Comparison of ENCODE assay signal across 1 cellular context in the genomic region with DNA sequence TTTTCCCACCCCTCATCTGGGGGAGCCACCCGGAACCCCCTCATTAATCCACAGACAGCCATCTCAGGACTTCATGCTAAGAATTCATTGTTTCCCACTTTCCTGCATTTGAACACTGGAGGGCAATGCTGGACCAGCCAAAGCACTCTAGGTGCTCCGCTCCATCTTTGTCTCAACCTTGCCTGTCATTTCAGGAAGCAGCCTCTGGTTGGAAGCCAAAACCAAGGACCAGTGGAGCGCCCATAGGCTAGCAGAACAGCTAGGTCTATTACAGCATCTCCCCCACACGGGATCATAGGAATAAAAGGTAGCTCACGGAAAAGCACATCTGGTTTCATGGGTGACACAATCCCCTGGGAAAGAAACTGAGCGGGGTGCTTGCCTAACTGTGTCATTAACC.
TF ChIP-seq lines count a peak whose summit lies in the region.

No MANE protein-coding gene starts in this region.

TF ChIP-seq in HCT116, 20 proteins besides CTCF, POLR2A, EP300 and RAD21 (continued from another document):
- TF ChIP-seq, protein P1, sequence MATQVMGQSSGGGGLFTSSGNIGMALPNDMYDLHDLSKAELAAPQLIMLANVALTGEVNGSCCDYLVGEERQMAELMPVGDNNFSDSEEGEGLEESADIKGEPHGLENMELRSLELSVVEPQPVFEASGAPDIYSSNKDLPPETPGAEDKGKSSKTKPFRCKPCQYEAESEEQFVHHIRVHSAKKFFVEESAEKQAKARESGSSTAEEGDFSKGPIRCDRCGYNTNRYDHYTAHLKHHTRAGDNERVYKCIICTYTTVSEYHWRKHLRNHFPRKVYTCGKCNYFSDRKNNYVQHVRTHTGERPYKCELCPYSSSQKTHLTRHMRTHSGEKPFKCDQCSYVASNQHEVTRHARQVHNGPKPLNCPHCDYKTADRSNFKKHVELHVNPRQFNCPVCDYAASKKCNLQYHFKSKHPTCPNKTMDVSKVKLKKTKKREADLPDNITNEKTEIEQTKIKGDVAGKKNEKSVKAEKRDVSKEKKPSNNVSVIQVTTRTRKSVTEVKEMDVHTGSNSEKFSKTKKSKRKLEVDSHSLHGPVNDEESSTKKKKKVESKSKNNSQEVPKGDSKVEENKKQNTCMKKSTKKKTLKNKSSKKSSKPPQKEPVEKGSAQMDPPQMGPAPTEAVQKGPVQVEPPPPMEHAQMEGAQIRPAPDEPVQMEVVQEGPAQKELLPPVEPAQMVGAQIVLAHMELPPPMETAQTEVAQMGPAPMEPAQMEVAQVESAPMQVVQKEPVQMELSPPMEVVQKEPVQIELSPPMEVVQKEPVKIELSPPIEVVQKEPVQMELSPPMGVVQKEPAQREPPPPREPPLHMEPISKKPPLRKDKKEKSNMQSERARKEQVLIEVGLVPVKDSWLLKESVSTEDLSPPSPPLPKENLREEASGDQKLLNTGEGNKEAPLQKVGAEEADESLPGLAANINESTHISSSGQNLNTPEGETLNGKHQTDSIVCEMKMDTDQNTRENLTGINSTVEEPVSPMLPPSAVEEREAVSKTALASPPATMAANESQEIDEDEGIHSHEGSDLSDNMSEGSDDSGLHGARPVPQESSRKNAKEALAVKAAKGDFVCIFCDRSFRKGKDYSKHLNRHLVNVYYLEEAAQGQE (IDR thresholded peaks at IDR 0.05; ENCODE audit: low read depth), result no peak
- no peak for TF ChIP-seq ZFX (IDR thresholded peaks at IDR 0.05)
- TF ChIP-seq POLR2AphosphoS5 (IDR thresholded peaks at IDR 0.05; ENCODE audit: low read depth, low read length), result no peak
- no peak for TF ChIP-seq EZH2 (IDR thresholded peaks at IDR 0.05)
